ENCODE assay signal across 1 cellular context in genomic region chr10:89815049-89815853, GRCh38.
TF ChIP-seq lines count a peak whose summit lies in the region.

No MANE protein-coding gene starts in this region.

TF ChIP-seq in HepG2, 621 proteins besides CTCF, POLR2A, EP300 and RAD21 (continues in another document):
- 0 out of 2 replicates have a peak, but pooled peaks have one; percentile 57 for TF ChIP-seq ZNF547 (CRISPR knock-in tag; IDR thresholded peaks at IDR 0.05)
- peak; percentile 49 for TF ChIP-seq ZMYM3 (CRISPR knock-in tag; IDR thresholded peaks at IDR 0.05)
- no peak for TF ChIP-seq TBX3 (IDR thresholded peaks at IDR 0.05; ENCODE audit: borderline replicate concordance)
- no peak for TF ChIP-seq LCORL (IDR thresholded peaks at IDR 0.05)
- TF ChIP-seq LCORL (CRISPR knock-in tag; IDR thresholded peaks at IDR 0.05): peak; percentile 42
- TF ChIP-seq NONO (IDR thresholded peaks at IDR 0.05): no peak
- TF ChIP-seq NONO (CRISPR knock-in tag; conservative IDR thresholded peaks at IDR 0.05): 0 out of 2 replicates have a peak, but pooled peaks have one; percentile 16
- TF ChIP-seq ZFP91 (CRISPR knock-in tag; IDR thresholded peaks at IDR 0.05; ENCODE audit: borderline replicate concordance): 0 out of 2 replicates have a peak, but pooled peaks have one; percentile 32
- TF ChIP-seq ZMYM4 (CRISPR knock-in tag; IDR thresholded peaks at IDR 0.05): peak; percentile 53
- TF ChIP-seq ZNF788 (CRISPR knock-in tag; IDR thresholded peaks at IDR 0.05; ENCODE audit: borderline replicate concordance): peak; percentile 23; the same call in 1 of the 2 replicates
- TF ChIP-seq ZNF687 (CRISPR knock-in tag; IDR thresholded peaks at IDR 0.05): 0 out of 2 replicates have a peak, but pooled peaks have one; percentile 14
- 0 out of 2 replicates have a peak, but pooled peaks have one; percentile 37 for TF ChIP-seq ZSCAN31 (CRISPR knock-in tag; IDR thresholded peaks at IDR 0.05; ENCODE audit: low read depth)
- TF ChIP-seq ZNF770 (CRISPR knock-in tag; IDR thresholded peaks at IDR 0.05): peak; percentile 96
- 0 out of 2 replicates have a peak, but pooled peaks have one; percentile 33 for TF ChIP-seq ADNP (CRISPR knock-in tag; IDR thresholded peaks at IDR 0.05)
- 0 out of 2 replicates have a peak, but pooled peaks have one; percentile 26 for TF ChIP-seq ZBTB43 (CRISPR knock-in tag; conservative IDR thresholded peaks at IDR 0.05)
- TF ChIP-seq ZBTB4 (CRISPR knock-in tag; IDR thresholded peaks at IDR 0.05; ENCODE audit: borderline replicate concordance): no peak
- 0 out of 2 replicates have a peak, but pooled peaks have one; percentile 26 for TF ChIP-seq ZNF564 (CRISPR knock-in tag; IDR thresholded peaks at IDR 0.05)
- TF ChIP-seq ZNF33A (CRISPR knock-in tag; IDR thresholded peaks at IDR 0.05; ENCODE audit: borderline replicate concordance): no peak
- TF ChIP-seq YEATS4 (CRISPR knock-in tag; IDR thresholded peaks at IDR 0.05; ENCODE audit: borderline replicate concordance): 0 out of 2 replicates have a peak, but pooled peaks have one; percentile 11
- peak; percentile 61 for TF ChIP-seq TBX2 (CRISPR knock-in tag; IDR thresholded peaks at IDR 0.05; ENCODE audit: borderline replicate concordance)
- 0 out of 2 replicates have a peak, but pooled peaks have one; percentile 5 for TF ChIP-seq ZNF761 (CRISPR knock-in tag; conservative IDR thresholded peaks at IDR 0.05)
- 0 out of 2 replicates have a peak, but pooled peaks have one; percentile 21 for TF ChIP-seq ZNF292 (CRISPR knock-in tag; IDR thresholded peaks at IDR 0.05; ENCODE audit: borderline replicate concordance, low read depth)
- peak; percentile 41; the same call in 1 of the 2 replicates for TF ChIP-seq ZNF646 (CRISPR knock-in tag; IDR thresholded peaks at IDR 0.05)
- TF ChIP-seq, protein P1, sequence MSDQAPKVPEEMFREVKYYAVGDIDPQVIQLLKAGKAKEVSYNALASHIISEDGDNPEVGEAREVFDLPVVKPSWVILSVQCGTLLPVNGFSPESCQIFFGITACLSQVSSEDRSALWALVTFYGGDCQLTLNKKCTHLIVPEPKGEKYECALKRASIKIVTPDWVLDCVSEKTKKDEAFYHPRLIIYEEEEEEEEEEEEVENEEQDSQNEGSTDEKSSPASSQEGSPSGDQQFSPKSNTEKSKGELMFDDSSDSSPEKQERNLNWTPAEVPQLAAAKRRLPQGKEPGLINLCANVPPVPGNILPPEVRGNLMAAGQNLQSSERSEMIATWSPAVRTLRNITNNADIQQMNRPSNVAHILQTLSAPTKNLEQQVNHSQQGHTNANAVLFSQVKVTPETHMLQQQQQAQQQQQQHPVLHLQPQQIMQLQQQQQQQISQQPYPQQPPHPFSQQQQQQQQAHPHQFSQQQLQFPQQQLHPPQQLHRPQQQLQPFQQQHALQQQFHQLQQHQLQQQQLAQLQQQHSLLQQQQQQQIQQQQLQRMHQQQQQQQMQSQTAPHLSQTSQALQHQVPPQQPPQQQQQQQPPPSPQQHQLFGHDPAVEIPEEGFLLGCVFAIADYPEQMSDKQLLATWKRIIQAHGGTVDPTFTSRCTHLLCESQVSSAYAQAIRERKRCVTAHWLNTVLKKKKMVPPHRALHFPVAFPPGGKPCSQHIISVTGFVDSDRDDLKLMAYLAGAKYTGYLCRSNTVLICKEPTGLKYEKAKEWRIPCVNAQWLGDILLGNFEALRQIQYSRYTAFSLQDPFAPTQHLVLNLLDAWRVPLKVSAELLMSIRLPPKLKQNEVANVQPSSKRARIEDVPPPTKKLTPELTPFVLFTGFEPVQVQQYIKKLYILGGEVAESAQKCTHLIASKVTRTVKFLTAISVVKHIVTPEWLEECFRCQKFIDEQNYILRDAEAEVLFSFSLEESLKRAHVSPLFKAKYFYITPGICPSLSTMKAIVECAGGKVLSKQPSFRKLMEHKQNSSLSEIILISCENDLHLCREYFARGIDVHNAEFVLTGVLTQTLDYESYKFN (CRISPR knock-in tag; conservative IDR thresholded peaks at IDR 0.05): peak; percentile 23; the same call in 1 of the 2 replicates
- TF ChIP-seq SIX4 (CRISPR knock-in tag; IDR thresholded peaks at IDR 0.05): no peak
- no peak for TF ChIP-seq DNMT3B (CRISPR knock-in tag; conservative IDR thresholded peaks at IDR 0.05)
- TF ChIP-seq ZNF362 (CRISPR knock-in tag; IDR thresholded peaks at IDR 0.05; ENCODE audit: borderline replicate concordance): peak; percentile 90
- TF ChIP-seq ZNF121 (CRISPR knock-in tag; IDR thresholded peaks at IDR 0.05): peak; percentile 88
